In genomic region chr2:112032615-112033457, GRCh38 we compare ENCODE assay signal across 10 cellular contexts. TPM values are rescaled to one million over a fixed set of nuclear protein-coding genes. Genes with fewer than 3 reads are reported as not detected.
DNase-seq lines count a peak whose midpoint lies in the region; ATAC-seq and TF ChIP-seq lines count a peak whose summit lies in the region.
"Had no signal": no experiment of that assay in that cellular context is flagged by ENCODE, and none has a peak within 500 bp of the region (broad histone marks: within the 10 kb centered on the region; RNA-seq: fewer than 3 reads in every experiment).

No MANE protein-coding gene starts in this region.

- no peaks in the 10 kb centered on the region for H3K79me2 ChIP-seq in MM.1S (ENCODE audit: low read length)

- H2AFZ ChIP-seq in MM.1S (ENCODE audit: low read length): peak overlapping the region; percentile 52

- no peak for ATAC-seq in stimulated activated naive CD8-positive, alpha-beta T cell treated with anti-CD3 and anti-CD28 coated beads, Interleukin-15, amount 100 ng/mL, for 72 hours

- peak overlapping the region; percentile 11 for H3K27ac Mint-ChIP-seq in endodermal cell
- no peak overlapping the region for H3K27ac Mint-ChIP-seq in stimulated activated naive CD8-positive, alpha-beta T cell treated with anti-CD3 and anti-CD28 coated beads, Interleukin-15, amount 100 ng/mL, for 72 hours

- H3K9me3 Mint-ChIP-seq in endodermal cell: peaks cover 26% of the 10 kb centered on the region
- H3K9me3 Mint-ChIP-seq in stimulated activated naive CD8-positive, alpha-beta T cell treated with anti-CD3 and anti-CD28 coated beads, Interleukin-15, amount 100 ng/mL, for 72 hours: no peaks in the 10 kb centered on the region

- peaks cover 31% of the 10 kb centered on the region for H3F3A ChIP-seq in MM.1S (ENCODE audit: insufficient read depth, low read length)

- 70 to 75% methylated on average over 1 to 4 of the region's 4 CpGs for WGBS in endodermal cell (ENCODE audit: insufficient coverage in 1 of 2, insufficient read length in 1 of 2), 2 experiments

- no peaks in the 10 kb centered on the region for H4K20me1 ChIP-seq in MM.1S (ENCODE audit: insufficient read depth, low read length)

- H3K9me3 ChIP-seq in MM.1S (replicated peaks; ENCODE audit: insufficient read depth, low read length) (no peaks in the 10 kb centered on the region), endodermal cell (ENCODE audit: control insufficient read depth, low read length) (peaks cover 51% of the 10 kb centered on the region), muscle layer of colon (ENCODE audit: low read length) (no peaks in the 10 kb centered on the region)
- H3K9me3 ChIP-seq: Caco-2 had no signal

- H3K9ac ChIP-seq in MM.1S (ENCODE audit: low read length) (peak overlapping the region; percentile 56; the same call in 1 of the 2 replicates), endodermal cell (ENCODE audit: extremely low read depth, low read length, poor library complexity, severe bottlenecking) (no peak overlapping the region), muscle layer of colon (ENCODE audit: low read length) (no peak overlapping the region)

- TF ChIP-seq CTCF in AG10803 (conservative IDR thresholded peaks at IDR 0.05; ENCODE audit: low read length) (peak; percentile 23), MM.1S (IDR thresholded peaks at IDR 0.05; ENCODE audit: low read length) (peak; percentile 44), endodermal cell (conservative IDR thresholded peaks at IDR 0.05) (peak; percentile 41)

- peaks cover 15% of the 10 kb centered on the region for H3K4me1 Mint-ChIP-seq in endodermal cell
- peaks cover 6% of the 10 kb centered on the region for H3K4me1 Mint-ChIP-seq in stimulated activated naive CD8-positive, alpha-beta T cell treated with anti-CD3 and anti-CD28 coated beads, Interleukin-15, amount 100 ng/mL, for 72 hours

- no peak overlapping the region for H3K4me3 Mint-ChIP-seq in endodermal cell
- no peak overlapping the region for H3K4me3 Mint-ChIP-seq in stimulated activated naive CD8-positive, alpha-beta T cell treated with anti-CD3 and anti-CD28 coated beads, Interleukin-15, amount 100 ng/mL, for 72 hours

- H3K4me3 ChIP-seq in AG10803 (ENCODE audit: low read length) (no peak overlapping the region), MM.1S (ENCODE audit: low read length) (no peak overlapping the region; the same call in 1 of the 2 replicates), endodermal cell (ENCODE audit: low read length) (no peak overlapping the region), muscle layer of colon (ENCODE audit: low read depth in 1 of 2, low read length in 2 of 2) (no peak overlapping the region)

- DNase-seq in AG10803 (ENCODE audit: low read depth): peak; percentile 63
- DNase-seq in MM.1S: peak; percentile 73
- DNase-seq in endodermal cell: no peak
- no peak for DNase-seq in stimulated activated naive CD8-positive, alpha-beta T cell treated with anti-CD3 and anti-CD28 coated beads, Interleukin-15, amount 100 ng/mL, for 72 hours
- DNase-seq in activated CD4-positive, alpha-beta T cell treated with anti-CD3 and anti-CD28 coated beads, Interleukin-2, amount 50 U/mL, for 48 hours: no peak
- DNase-seq in SW480 (ENCODE audit: low spot score): no peak
- no peak for DNase-seq in activated naive CD4-positive, alpha-beta T cell treated with anti-CD3 and anti-CD28 coated beads, Interleukin-2, amount 50 U/mL, for 16 hours
- DNase-seq: activated CD4-positive, alpha-beta T cell treated with anti-CD3 and anti-CD28 coated beads for 4 hours; Caco-2 had no signal

- no peaks in the 10 kb centered on the region for H3K9me2 ChIP-seq in MM.1S (replicated peaks; ENCODE audit: insufficient read depth, low read length)

- peak overlapping the region; percentile 92; the same call in 1 of the 2 replicates for H3K27ac ChIP-seq in MM.1S (ENCODE audit: low read length)
- no peak overlapping the region for H3K27ac ChIP-seq in endodermal cell (ENCODE audit: low read depth, low read length)
- H3K27ac ChIP-seq in muscle layer of colon (ENCODE audit: low read depth, low read length): peak overlapping the region; percentile 4

- no peaks in the 10 kb centered on the region for H3K36me3 ChIP-seq in MM.1S (replicated peaks; ENCODE audit: insufficient read depth, low read length)
- H3K36me3 ChIP-seq in endodermal cell (ENCODE audit: control insufficient read depth, insufficient read depth, low read length): peaks cover 22% of the 10 kb centered on the region
- H3K36me3 ChIP-seq in muscle layer of colon (ENCODE audit: insufficient read depth, low read length): no peaks in the 10 kb centered on the region

- H3K4me1 ChIP-seq in MM.1S (ENCODE audit: low read length) (peaks cover 35% of the 10 kb centered on the region), endodermal cell (ENCODE audit: control insufficient read depth, insufficient read depth, low read length) (no peaks in the 10 kb centered on the region), muscle layer of colon (ENCODE audit: insufficient read depth, low read length) (peaks cover 21% of the 10 kb centered on the region)
- H3K4me1 ChIP-seq: Caco-2 had no signal

- H3K27me3 Mint-ChIP-seq in endodermal cell (ENCODE audit: insufficient read depth): no peaks in the 10 kb centered on the region
- peaks cover 21% of the 10 kb centered on the region for H3K27me3 Mint-ChIP-seq in stimulated activated naive CD8-positive, alpha-beta T cell treated with anti-CD3 and anti-CD28 coated beads, Interleukin-15, amount 100 ng/mL, for 72 hours

- peak overlapping the region; percentile 85 for H3K4me2 ChIP-seq in MM.1S (ENCODE audit: low read depth, low read length)

- H3K27me3 ChIP-seq in MM.1S (replicated peaks; ENCODE audit: insufficient read depth, low read length): no peaks in the 10 kb centered on the region
- no peaks in the 10 kb centered on the region for H3K27me3 ChIP-seq in endodermal cell (ENCODE audit: control insufficient read depth, insufficient read depth, low read length, poor library complexity, severe bottlenecking)
- no peaks in the 10 kb centered on the region for H3K27me3 ChIP-seq in muscle layer of colon (ENCODE audit: control insufficient read depth in 1 of 2, insufficient read depth in 2 of 2, low read length in 2 of 2)

- H3K36me3 Mint-ChIP-seq in endodermal cell (ENCODE audit: low read depth): peaks cover 26% of the 10 kb centered on the region

RNA-seq across cellular contexts. Expression of gene TMEM87B, which starts 22.2 kb away (rescaled TPM):
- 10 to 100 TPM; 20.2 to 22.3 TPM for total RNA-seq in endodermal cell
- polyA plus RNA-seq in endodermal cell (2013, experiment 1 of 2): 12.8 TPM
- 14.4 TPM for polyA plus RNA-seq in endodermal cell (2013, experiment 2 of 2)

Comparison
In these comparisons a context has a peak if more than half of its experiments do, and no peak if none do; other contexts are left out.
1. DNase-seq: peak in AG10803 (single experiment) and MM.1S (single experiment); none in endodermal cell (single experiment), stimulated activated naive CD8-positive, alpha-beta T cell treated with anti-CD3 and anti-CD28 coated beads, Interleukin-15, amount 100 ng/mL, for 72 hours (0 of 2), activated CD4-positive, alpha-beta T cell treated with anti-CD3 and anti-CD28 coated beads, Interleukin-2, amount 50 U/mL, for 48 hours (0 of 2), SW480 (single experiment) and activated naive CD4-positive, alpha-beta T cell treated with anti-CD3 and anti-CD28 coated beads, Interleukin-2, amount 50 U/mL, for 16 hours (single experiment).
2. Peak in every context shown above with its lines, with median percentiles within 50 percentile points of each other: CTCF ChIP-seq.